ENCODE assay signal across 8 cellular contexts in the genomic region with DNA sequence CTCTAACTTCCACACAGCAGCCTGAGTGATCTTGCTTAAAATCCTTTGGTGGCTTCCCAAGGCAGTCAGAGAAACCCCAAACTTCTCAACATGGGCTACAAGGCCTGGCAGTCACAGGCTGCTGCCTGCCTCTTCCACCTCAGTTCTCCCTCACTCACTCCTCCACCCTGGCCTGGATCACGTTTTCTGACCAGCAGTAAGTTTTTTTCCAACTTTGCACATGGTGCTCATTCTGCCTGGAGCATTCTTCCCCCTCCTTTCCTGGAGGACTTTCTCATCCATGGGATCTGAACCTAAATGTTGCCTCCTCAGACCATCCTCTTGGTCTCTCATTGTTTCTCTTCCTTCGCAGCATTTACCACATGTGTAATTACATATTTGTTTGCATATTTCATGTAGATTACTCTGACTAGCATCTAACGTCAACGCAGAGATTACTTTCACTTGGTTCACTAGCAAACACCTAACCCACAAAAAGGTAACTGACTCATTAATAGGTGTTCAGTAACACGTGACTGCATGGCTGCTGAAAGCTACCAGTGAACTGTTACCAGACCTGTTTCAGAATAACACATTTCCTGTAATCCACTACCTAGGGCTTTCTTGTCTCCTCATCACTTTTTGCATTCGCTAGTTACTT. TPM values are rescaled to one million over a fixed set of nuclear protein-coding genes. Genes with fewer than 3 reads are reported as not detected.
DNase-seq lines count a peak whose midpoint lies in the region; ATAC-seq and TF ChIP-seq lines count a peak whose summit lies in the region.

No MANE protein-coding gene starts in this region.

- H3K9me3 ChIP-seq in endocrine pancreas (ENCODE audit: control insufficient read depth, low read length) = no peaks in the 10 kb centered on the region

- H3K36me3 ChIP-seq in endocrine pancreas (ENCODE audit: control insufficient read depth, insufficient read depth, low read length) = no peaks in the 10 kb centered on the region

- H3K4me1 ChIP-seq in endocrine pancreas (ENCODE audit: control insufficient read depth, insufficient read depth, low read length) = peaks cover 16% of the 10 kb centered on the region

- peak in 31 of 34 experiments; percentile 31 to 78 (median 58) for DNase-seq in T-cell
- DNase-seq in NCI-H128 (lab: John Stamatoyannopoulos, UW; ENCODE audit: unreplicated experiment) = no peak
- DNase-seq in erythroblast (lab: John Stamatoyannopoulos, UW) = no peak
- no peak for DNase-seq in NCI-H187 (lab: John Stamatoyannopoulos, UW)
- no peak for DNase-seq in AG08396 (ENCODE audit: low spot score)

- H3K27me3 Mint-ChIP-seq in T-cell = no peaks in the 10 kb centered on the region

- H3K4me3 Mint-ChIP-seq in T-cell = peak overlapping the region; percentile 59 to 79 (median 72)

- H3K4me3 ChIP-seq in endocrine pancreas (ENCODE audit: control insufficient read depth, insufficient read depth, low read length) = peak overlapping the region; percentile 45

- H3K27me3 ChIP-seq in endocrine pancreas (ENCODE audit: control insufficient read depth, insufficient read depth, low read length) = no peaks in the 10 kb centered on the region

- no peak overlapping the region for H3K9ac ChIP-seq in endocrine pancreas (ENCODE audit: control insufficient read depth, insufficient read depth, low read length)

- no peaks in the 10 kb centered on the region for H3K9me3 Mint-ChIP-seq in T-cell

- TF ChIP-seq POLR2A in erythroblast (IDR thresholded peaks at IDR 0.05; ENCODE audit: low read length) = no peak

- peaks cover 84 to 87% (median 86%) of the 10 kb centered on the region in 3 donors for H3K4me1 Mint-ChIP-seq in T-cell

- CTCF ChIA-PET in T-cell (lab: Charles Lee) = interaction anchor here (0.5 to 1.9 kb wide), 9 partner anchors 12 to 79 kb away, joined by 3 to 9 read pairs (median 5); no protein-coding TSS in a partner anchor

- H3K36me3 Mint-ChIP-seq in T-cell = peaks cover 35% of the 10 kb centered on the region

- ATAC-seq in GM18520 (IDR thresholded peaks at IDR 0.05; ENCODE audit: unreplicated experiment) = peak; percentile 88
- ATAC-seq in HG02678 (IDR thresholded peaks at IDR 0.05; ENCODE audit: unreplicated experiment) = peak; percentile 73
- peak; percentile 92 to 98 (median 94) for ATAC-seq in T-cell (replicated peaks in 1 of 4)

- H3K27ac Mint-ChIP-seq in T-cell = peak overlapping the region; percentile 94

- POLR2A ChIA-PET in T-cell (lab: Charles Lee) = interaction anchor here (0.5 to 1.5 kb wide), 6 partner anchors 9 to 441 kb away, joined by 3 to 6 read pairs (median 4); no protein-coding TSS in a partner anchor

RNA-seq across cellular contexts. Expression of gene GNA13, which starts 17.1 kb away (rescaled TPM):
- total RNA-seq in T-cell = 100 to 1,000 TPM in 1 of 5 donors, 10 to 100 TPM in 4; 77.3 to 109 (median 89.3) TPM

Comparison
In these comparisons a context has a peak if more than half of its experiments do, and no peak if none do; other contexts are left out.
1. DNase-seq: peak in T-cell (31 of 34); none in NCI-H128 (single experiment), erythroblast (0 of 2), NCI-H187 (0 of 2) and AG08396 (single experiment).
2. Peak in every context shown above with its lines, with median percentiles within 50 percentile points of each other: ATAC-seq.